ENCODE assay signal across 2 cellular contexts in the genomic region with DNA sequence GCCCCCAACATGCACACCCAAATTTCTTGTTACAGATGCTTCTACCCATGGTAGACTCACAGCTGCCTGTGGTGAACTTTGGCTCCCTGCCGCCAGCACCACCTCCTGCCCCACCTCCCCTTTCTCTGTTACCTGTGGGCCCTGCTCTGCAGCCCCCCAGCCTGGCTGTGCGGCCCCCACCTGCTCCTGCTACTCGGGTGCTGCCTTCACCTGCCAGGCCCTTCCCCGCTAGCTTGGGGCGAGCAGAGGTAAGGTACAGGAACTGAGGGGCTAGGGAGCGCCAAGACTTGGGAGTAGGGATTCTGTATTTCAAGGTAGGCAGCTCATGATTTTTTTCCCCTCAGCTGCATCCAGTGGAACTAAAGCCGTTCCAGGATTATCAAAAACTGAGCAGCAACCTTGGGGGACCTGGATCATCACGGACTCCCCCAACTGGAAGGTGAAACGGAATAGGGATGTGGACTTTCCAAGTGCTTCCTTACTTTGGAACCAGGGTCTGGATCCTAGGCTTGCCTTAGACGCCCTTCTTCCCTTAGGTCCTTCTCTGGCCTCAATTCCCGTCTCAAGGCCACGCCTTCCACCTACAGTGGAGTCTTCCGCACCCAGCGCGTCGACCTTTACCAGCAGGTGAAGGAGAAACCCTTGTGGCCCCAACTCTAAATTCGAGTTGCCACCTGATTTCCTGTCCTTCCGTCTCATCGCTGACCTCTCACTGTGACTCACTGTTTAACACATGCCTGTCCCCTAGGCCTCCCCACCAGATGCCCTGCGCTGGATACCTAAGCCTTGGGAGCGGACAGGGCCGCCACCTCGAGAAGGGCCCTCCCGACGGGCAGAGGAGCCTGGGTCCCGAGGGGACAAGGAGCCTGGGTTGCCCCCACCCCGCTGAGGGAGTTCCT.
A peak's percentile ranks its signal among the peaks of the same experiment; 100 is the strongest.
TF ChIP-seq lines count a peak whose summit lies in the region.

No MANE protein-coding gene starts in this region.

TF ChIP-seq in HepG2, 621 proteins besides CTCF, POLR2A, EP300 and RAD21 (continues in another document):
- TF ChIP-seq SATB2 (CRISPR knock-in tag; IDR thresholded peaks at IDR 0.05) (no peak), ZFP62 (CRISPR knock-in tag; IDR thresholded peaks at IDR 0.05) (no peak), SALL1 (CRISPR knock-in tag; IDR thresholded peaks at IDR 0.05) (no peak), NBN (conservative IDR thresholded peaks at IDR 0.05) (no peak), SMARCC2 (IDR thresholded peaks at IDR 0.05) (no peak), ZFP82 (CRISPR knock-in tag; IDR thresholded peaks at IDR 0.05; ENCODE audit: borderline replicate concordance) (no peak), ZNF138 (CRISPR knock-in tag; IDR thresholded peaks at IDR 0.05; ENCODE audit: low read depth) (no peak), ARNT (IDR thresholded peaks at IDR 0.05) (no peak), RBFOX2 (IDR thresholded peaks at IDR 0.05; ENCODE audit: low read depth, low read length) (peak; percentile 53), KLF11 (CRISPR knock-in tag; IDR thresholded peaks at IDR 0.05) (no peak), SKI (IDR thresholded peaks at IDR 0.05; ENCODE audit: partially characterized antibody) (no peak), ISL2 (CRISPR knock-in tag; IDR thresholded peaks at IDR 0.05) (no peak), RNF2 (conservative IDR thresholded peaks at IDR 0.05; ENCODE audit: low read depth) (no peak), HNRNPLL (IDR thresholded peaks at IDR 0.05; ENCODE audit: low read depth, low read length, poor library complexity, severe bottlenecking) (peak; percentile 18), AGO2 (optimal IDR thresholded peaks at IDR 0.05; ENCODE audit: low read depth, low read length) (peak; percentile 80), JUND (CRISPR knock-in tag; IDR thresholded peaks at IDR 0.05) (no peak), POLR2AphosphoS5 (IDR thresholded peaks at IDR 0.05; ENCODE audit: low read depth, low read length) (peak; percentile 53), RARG (CRISPR knock-in tag; IDR thresholded peaks at IDR 0.05; ENCODE audit: low read depth) (no peak), ERF (CRISPR knock-in tag; IDR thresholded peaks at IDR 0.05) (no peak), PAF1 (CRISPR knock-in tag; IDR thresholded peaks at IDR 0.05) (peak; percentile 76), TCF7 (IDR thresholded peaks at IDR 0.05; ENCODE audit: low read depth) (no peak), POLR2AphosphoS2 (IDR thresholded peaks at IDR 0.05; ENCODE audit: low read depth, low read length) (peak; percentile 11; the same call in 1 of the 2 replicates), AGO1 (IDR thresholded peaks at IDR 0.05; ENCODE audit: low read depth, low read length, poor library complexity, severe bottlenecking) (peak; percentile 78), ADNP (CRISPR knock-in tag; IDR thresholded peaks at IDR 0.05) (no peak), KDM2A (CRISPR knock-in tag; IDR thresholded peaks at IDR 0.05; ENCODE audit: borderline replicate concordance, low read depth) (0 out of 2 replicates have a peak, but pooled peaks have one; percentile 2)
- TF ChIP-seq, protein P1, sequence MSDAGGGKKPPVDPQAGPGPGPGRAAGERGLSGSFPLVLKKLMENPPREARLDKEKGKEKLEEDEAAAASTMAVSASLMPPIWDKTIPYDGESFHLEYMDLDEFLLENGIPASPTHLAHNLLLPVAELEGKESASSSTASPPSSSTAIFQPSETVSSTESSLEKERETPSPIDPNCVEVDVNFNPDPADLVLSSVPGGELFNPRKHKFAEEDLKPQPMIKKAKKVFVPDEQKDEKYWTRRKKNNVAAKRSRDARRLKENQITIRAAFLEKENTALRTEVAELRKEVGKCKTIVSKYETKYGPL (CRISPR knock-in tag; IDR thresholded peaks at IDR 0.05) = no peak
- TF ChIP-seq, protein P2, sequence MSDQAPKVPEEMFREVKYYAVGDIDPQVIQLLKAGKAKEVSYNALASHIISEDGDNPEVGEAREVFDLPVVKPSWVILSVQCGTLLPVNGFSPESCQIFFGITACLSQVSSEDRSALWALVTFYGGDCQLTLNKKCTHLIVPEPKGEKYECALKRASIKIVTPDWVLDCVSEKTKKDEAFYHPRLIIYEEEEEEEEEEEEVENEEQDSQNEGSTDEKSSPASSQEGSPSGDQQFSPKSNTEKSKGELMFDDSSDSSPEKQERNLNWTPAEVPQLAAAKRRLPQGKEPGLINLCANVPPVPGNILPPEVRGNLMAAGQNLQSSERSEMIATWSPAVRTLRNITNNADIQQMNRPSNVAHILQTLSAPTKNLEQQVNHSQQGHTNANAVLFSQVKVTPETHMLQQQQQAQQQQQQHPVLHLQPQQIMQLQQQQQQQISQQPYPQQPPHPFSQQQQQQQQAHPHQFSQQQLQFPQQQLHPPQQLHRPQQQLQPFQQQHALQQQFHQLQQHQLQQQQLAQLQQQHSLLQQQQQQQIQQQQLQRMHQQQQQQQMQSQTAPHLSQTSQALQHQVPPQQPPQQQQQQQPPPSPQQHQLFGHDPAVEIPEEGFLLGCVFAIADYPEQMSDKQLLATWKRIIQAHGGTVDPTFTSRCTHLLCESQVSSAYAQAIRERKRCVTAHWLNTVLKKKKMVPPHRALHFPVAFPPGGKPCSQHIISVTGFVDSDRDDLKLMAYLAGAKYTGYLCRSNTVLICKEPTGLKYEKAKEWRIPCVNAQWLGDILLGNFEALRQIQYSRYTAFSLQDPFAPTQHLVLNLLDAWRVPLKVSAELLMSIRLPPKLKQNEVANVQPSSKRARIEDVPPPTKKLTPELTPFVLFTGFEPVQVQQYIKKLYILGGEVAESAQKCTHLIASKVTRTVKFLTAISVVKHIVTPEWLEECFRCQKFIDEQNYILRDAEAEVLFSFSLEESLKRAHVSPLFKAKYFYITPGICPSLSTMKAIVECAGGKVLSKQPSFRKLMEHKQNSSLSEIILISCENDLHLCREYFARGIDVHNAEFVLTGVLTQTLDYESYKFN (CRISPR knock-in tag; conservative IDR thresholded peaks at IDR 0.05) = no peak
- TF ChIP-seq, protein P3, sequence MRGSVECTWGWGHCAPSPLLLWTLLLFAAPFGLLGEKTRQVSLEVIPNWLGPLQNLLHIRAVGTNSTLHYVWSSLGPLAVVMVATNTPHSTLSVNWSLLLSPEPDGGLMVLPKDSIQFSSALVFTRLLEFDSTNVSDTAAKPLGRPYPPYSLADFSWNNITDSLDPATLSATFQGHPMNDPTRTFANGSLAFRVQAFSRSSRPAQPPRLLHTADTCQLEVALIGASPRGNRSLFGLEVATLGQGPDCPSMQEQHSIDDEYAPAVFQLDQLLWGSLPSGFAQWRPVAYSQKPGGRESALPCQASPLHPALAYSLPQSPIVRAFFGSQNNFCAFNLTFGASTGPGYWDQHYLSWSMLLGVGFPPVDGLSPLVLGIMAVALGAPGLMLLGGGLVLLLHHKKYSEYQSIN (CRISPR knock-in tag; IDR thresholded peaks at IDR 0.05; ENCODE audit: borderline replicate concordance) = no peak
- TF ChIP-seq, protein P4, sequence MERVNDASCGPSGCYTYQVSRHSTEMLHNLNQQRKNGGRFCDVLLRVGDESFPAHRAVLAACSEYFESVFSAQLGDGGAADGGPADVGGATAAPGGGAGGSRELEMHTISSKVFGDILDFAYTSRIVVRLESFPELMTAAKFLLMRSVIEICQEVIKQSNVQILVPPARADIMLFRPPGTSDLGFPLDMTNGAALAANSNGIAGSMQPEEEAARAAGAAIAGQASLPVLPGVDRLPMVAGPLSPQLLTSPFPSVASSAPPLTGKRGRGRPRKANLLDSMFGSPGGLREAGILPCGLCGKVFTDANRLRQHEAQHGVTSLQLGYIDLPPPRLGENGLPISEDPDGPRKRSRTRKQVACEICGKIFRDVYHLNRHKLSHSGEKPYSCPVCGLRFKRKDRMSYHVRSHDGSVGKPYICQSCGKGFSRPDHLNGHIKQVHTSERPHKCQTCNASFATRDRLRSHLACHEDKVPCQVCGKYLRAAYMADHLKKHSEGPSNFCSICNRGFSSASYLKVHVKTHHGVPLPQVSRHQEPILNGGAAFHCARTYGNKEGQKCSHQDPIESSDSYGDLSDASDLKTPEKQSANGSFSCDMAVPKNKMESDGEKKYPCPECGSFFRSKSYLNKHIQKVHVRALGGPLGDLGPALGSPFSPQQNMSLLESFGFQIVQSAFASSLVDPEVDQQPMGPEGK (CRISPR knock-in tag; IDR thresholded peaks at IDR 0.05) = peak; percentile 71

TF ChIP-seq in endothelial cell of umbilical vein, 7 proteins besides CTCF, POLR2A, EP300 and RAD21:
- no peak for TF ChIP-seq EZH2 (IDR thresholded peaks at IDR 0.05; ENCODE audit: borderline replicate concordance, low read depth, low read length, severe bottlenecking)
- no peak for TF ChIP-seq GATA2 (IDR thresholded peaks at IDR 0.05; ENCODE audit: insufficient read depth, insufficient read length, low read depth, low read length)
- TF ChIP-seq MYC (IDR thresholded peaks at IDR 0.05; ENCODE audit: low read depth, low read length) = no peak
- no peak for TF ChIP-seq POLR2AphosphoS5 (IDR thresholded peaks at IDR 0.05; ENCODE audit: insufficient read depth, low read depth, low read length)
- no peak for TF ChIP-seq JUN (IDR thresholded peaks at IDR 0.05; ENCODE audit: borderline replicate concordance, insufficient read depth, insufficient read length, low read depth)
- TF ChIP-seq FOS (IDR thresholded peaks at IDR 0.05; ENCODE audit: borderline replicate concordance, insufficient read depth, low read length) = no peak
- TF ChIP-seq, protein P5, sequence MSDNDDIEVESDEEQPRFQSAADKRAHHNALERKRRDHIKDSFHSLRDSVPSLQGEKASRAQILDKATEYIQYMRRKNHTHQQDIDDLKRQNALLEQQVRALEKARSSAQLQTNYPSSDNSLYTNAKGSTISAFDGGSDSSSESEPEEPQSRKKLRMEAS (IDR thresholded peaks at IDR 0.05; ENCODE audit: insufficient read depth, insufficient read length) = no peak
